Comparison of ENCODE assay signal across 8 cellular contexts in genomic region chr17:32461853-32462617, GRCh38. TPM values are rescaled to one million over a fixed set of nuclear protein-coding genes. Genes with fewer than 3 reads are reported as not detected.
DNase-seq lines count a peak whose midpoint lies in the region; ATAC-seq, FAIRE-seq and TF ChIP-seq lines count a peak whose summit lies in the region.

No MANE protein-coding gene starts in this region.

- CTCF ChIA-PET in PC-9 (lab: Charles Lee), result interaction anchor here (0.7 to 1.3 kb wide), 5 partner anchors 10 to 293 kb away, joined by 3 to 6 read pairs (median 3); partner anchors contain the start of gene PSMD11

- peak; percentile 78 for ATAC-seq in CD4-positive, CD25-positive, alpha-beta regulatory T cell (ENCODE audit: low read depth in 2 of 2)
- ATAC-seq in GM18907 (IDR thresholded peaks at IDR 0.05; ENCODE audit: unreplicated experiment), result no peak

- H4K20me1 ChIP-seq in PC-9 (ENCODE audit: insufficient read depth), result peaks cover 52% of the 10 kb centered on the region

- H3K9me3 Mint-ChIP-seq in CD4-positive, CD25-positive, alpha-beta regulatory T cell, result no peaks in the 10 kb centered on the region

- H3K9me2 ChIP-seq in PC-9 (ENCODE audit: insufficient read depth), result no peaks in the 10 kb centered on the region

- FAIRE-seq in HTR-8/SVneo (lab: Jason Lieb, UNC) (no peak), frontal cortex (lab: Jason Lieb, UNC) (peak; percentile 40)

- TF ChIP-seq POLR2A in prostate gland (IDR thresholded peaks at IDR 0.05), result no peak

- H3K4me3 Mint-ChIP-seq in CD4-positive, CD25-positive, alpha-beta regulatory T cell, result peak overlapping the region in 1 of 4 donors; percentile 6

- POLR2A ChIA-PET in PC-9 (lab: Charles Lee; ENCODE audit: unreplicated experiment), result no interaction called here

- peaks cover 24 to 37% (median 27%) of the 10 kb centered on the region in 4 donors for H3K4me1 Mint-ChIP-seq in CD4-positive, CD25-positive, alpha-beta regulatory T cell

- H3K27me3 ChIP-seq in CD4-positive, CD25-positive, alpha-beta regulatory T cell (ENCODE audit: control insufficient read depth, insufficient read depth, low read length), result no peaks in the 10 kb centered on the region
- H3K27me3 ChIP-seq in PC-9 (ENCODE audit: insufficient read depth, low read depth), result no peaks in the 10 kb centered on the region
- no peaks in the 10 kb centered on the region for H3K27me3 ChIP-seq in prostate gland (replicated peaks; ENCODE audit: insufficient read depth)

- intact Hi-C loops in PC-9 (cut with micrococcal nuclease; ENCODE audit: unreplicated experiment) (loop anchor here (1.0 to 5.0 kb wide), 3 partner anchors 147 to 1290 kb away; no protein-coding TSS in a partner anchor), prostate gland (cut with DNase I) (no loop called here)

- no peaks in the 10 kb centered on the region for H3K27me3 Mint-ChIP-seq in CD4-positive, CD25-positive, alpha-beta regulatory T cell

- 58% methylated on average over 1 of the region's 1 CpG for WGBS in prostate gland

- no peaks in the 10 kb centered on the region for H3K9me3 ChIP-seq in CD4-positive, CD25-positive, alpha-beta regulatory T cell (ENCODE audit: control insufficient read depth in 2 of 2, low read length in 2 of 2)
- H3K9me3 ChIP-seq in PC-9 (ENCODE audit: insufficient read depth, low read depth) (no peaks in the 10 kb centered on the region), prostate gland (no peaks in the 10 kb centered on the region)

- no peak overlapping the region for H3K4me3 ChIP-seq in CD4-positive, CD25-positive, alpha-beta regulatory T cell (ENCODE audit: low read depth, low read length)
- H3K4me3 ChIP-seq in PC-9, result no peak overlapping the region
- no peak overlapping the region for H3K4me3 ChIP-seq in prostate gland

- H3K4me1 ChIP-seq in CD4-positive, CD25-positive, alpha-beta regulatory T cell (ENCODE audit: control insufficient read depth, insufficient read depth, low read length, poor library complexity, severe bottlenecking), result peaks cover 9% of the 10 kb centered on the region
- no peaks in the 10 kb centered on the region for H3K4me1 ChIP-seq in PC-9 (replicated peaks; ENCODE audit: insufficient read depth)
- H3K4me1 ChIP-seq in prostate gland (replicated peaks), result no peaks in the 10 kb centered on the region

- peaks cover 44% of the 10 kb centered on the region for H3K36me3 Mint-ChIP-seq in CD4-positive, CD25-positive, alpha-beta regulatory T cell

- H3K36me3 ChIP-seq in CD4-positive, CD25-positive, alpha-beta regulatory T cell (ENCODE audit: control insufficient read depth, insufficient read depth, low read length), result peaks cover 73% of the 10 kb centered on the region
- peaks cover 48% of the 10 kb centered on the region for H3K36me3 ChIP-seq in PC-9 (ENCODE audit: low read depth)
- H3K36me3 ChIP-seq in prostate gland, result no peaks in the 10 kb centered on the region

- H3K79me2 ChIP-seq in PC-9 (ENCODE audit: low read depth), result peaks cover 46% of the 10 kb centered on the region

- H3K27ac Mint-ChIP-seq in CD4-positive, CD25-positive, alpha-beta regulatory T cell, result peak overlapping the region in 1 of 3 donors; percentile 14

- no peak overlapping the region for H3K27ac ChIP-seq in CD4-positive, CD25-positive, alpha-beta regulatory T cell (ENCODE audit: insufficient read depth, low read length, poor library complexity, severe bottlenecking)
- H3K27ac ChIP-seq in PC-9 (no peak overlapping the region), prostate gland (no peak overlapping the region)

- H3F3A ChIP-seq in PC-9 (ENCODE audit: insufficient read depth, low read depth), result peaks cover 30% of the 10 kb centered on the region; the same call in 1 of the 2 replicates

- no peak overlapping the region for H2AFZ ChIP-seq in PC-9

- BruUV-seq in PC-9 (replicated peaks; lab: Mats Ljungman, UMichigan), result no TSS peak

- TF ChIP-seq CTCF in PC-9 (conservative IDR thresholded peaks at IDR 0.05) (peak; percentile 65), prostate gland (IDR thresholded peaks at IDR 0.05) (peak in 3 of 4 experiments; percentile 23 to 37 (median 34))

- DNase-seq in CD4-positive, CD25-positive, alpha-beta regulatory T cell, result peak; percentile 43 to 83 (median 68)
- DNase-seq in HTR-8/SVneo (ENCODE audit: insufficient read length, low spot score), result peak; percentile 50
- DNase-seq in PC-9, result peak in 1 of 2 experiments; percentile 41
- DNase-seq in activated T-helper 1 cell treated with anti-CD3 and anti-CD28 coated beads, Interleukin-2, amount 50 U/mL, for 16 hours (ENCODE audit: low read depth in 1 of 2, low spot score in 1 of 2), result peak; percentile 32 to 36
- DNase-seq in frontal cortex (ENCODE audit: low spot score in 2 of 2), result no peak
- DNase-seq in prostate gland (ENCODE audit: low spot score), result no peak
- no peak for DNase-seq in DMS153 treated with DMSO at 0.1 percent for 48 hours (lab: John Stamatoyannopoulos, UW; ENCODE audit: unreplicated experiment)

- no peak overlapping the region for H3K4me2 ChIP-seq in PC-9

RNA-seq across cellular contexts. Expression of gene PSMD11, which starts 17.7 kb away (rescaled TPM):
- total RNA-seq in CD4-positive, CD25-positive, alpha-beta regulatory T cell, result 92.4 TPM
- 100 to 1,000 TPM; 125 to 156 (median 142) TPM for polyA plus RNA-seq in CD4-positive, CD25-positive, alpha-beta regulatory T cell
- 145 and 149 TPM in 2 replicates for total RNA-seq in PC-9 (2021)
- total RNA-seq in frontal cortex, result 83.2 TPM
- total RNA-seq in prostate gland, result 10 to 100 TPM; 47.4 to 53.3 TPM

RNA-seq across cellular contexts. Expression of gene CDK5R1, which starts 24.8 kb away (rescaled TPM):
- 6.3 TPM for total RNA-seq in CD4-positive, CD25-positive, alpha-beta regulatory T cell
- 1 to 10 TPM; 3.5 to 8.9 (median 5.0) TPM for polyA plus RNA-seq in CD4-positive, CD25-positive, alpha-beta regulatory T cell
- total RNA-seq in PC-9 (2021), result 1.8 and 2.1 TPM in 2 replicates
- 271 TPM for total RNA-seq in frontal cortex
- total RNA-seq in prostate gland, result 1 to 10 TPM in 1 of 2 donors, under 1 TPM in 1; 0.46 to 5.1 TPM

Comparison
In these comparisons a context has a peak if more than half of its experiments do, and no peak if none do; other contexts are left out.
1. DNase-seq: peak in CD4-positive, CD25-positive, alpha-beta regulatory T cell (3 of 3), HTR-8/SVneo (single experiment) and activated T-helper 1 cell treated with anti-CD3 and anti-CD28 coated beads, Interleukin-2, amount 50 U/mL, for 16 hours (2 of 2); none in frontal cortex (0 of 2), prostate gland (single experiment) and DMS153 treated with DMSO at 0.1 percent for 48 hours (single experiment).
2. RNA of gene CDK5R1, which starts 24.8 kb away (total RNA-seq): 271 TPM in frontal cortex (single experiment); 6.3 TPM in CD4-positive, CD25-positive, alpha-beta regulatory T cell (single experiment), 0.46 to 5.1 TPM in prostate gland and 1.8 to 2.1 TPM in PC-9; every median in the first group is over 10 times any median in the second.